ENCODE assay signal across 8 cellular contexts in genomic region chr11:15826826-15827225, GRCh38.
DNase-seq lines count a peak whose midpoint lies in the region; ATAC-seq, FAIRE-seq and TF ChIP-seq lines count a peak whose summit lies in the region.

No MANE protein-coding gene starts in this region.

- ATAC-seq in GM21825 (IDR thresholded peaks at IDR 0.05; ENCODE audit: unreplicated experiment): no peak

- no peaks in the 10 kb centered on the region for H3K27me3 ChIP-seq in endodermal cell (ENCODE audit: control insufficient read depth, insufficient read depth, low read length, poor library complexity, severe bottlenecking)

- TF ChIP-seq CTCF in endodermal cell (conservative IDR thresholded peaks at IDR 0.05) (peak; percentile 97), neural crest cell (conservative IDR thresholded peaks at IDR 0.05) (peak; percentile 77)

- no peaks in the 10 kb centered on the region for H3K9me3 Mint-ChIP-seq in endodermal cell
- peaks cover 3% of the 10 kb centered on the region for H3K9me3 Mint-ChIP-seq in neural crest cell

- H3K4me1 Mint-ChIP-seq in endodermal cell (peaks cover 16% of the 10 kb centered on the region), neural crest cell (peaks cover 53% of the 10 kb centered on the region)

- no peaks in the 10 kb centered on the region for H3K27me3 Mint-ChIP-seq in endodermal cell (ENCODE audit: insufficient read depth)
- peaks cover 3% of the 10 kb centered on the region for H3K27me3 Mint-ChIP-seq in neural crest cell (ENCODE audit: low read depth)

- H3K4me1 ChIP-seq in endodermal cell (ENCODE audit: control insufficient read depth, insufficient read depth, low read length): peaks cover 5% of the 10 kb centered on the region

- no peak overlapping the region for H3K27ac ChIP-seq in endodermal cell (ENCODE audit: low read depth, low read length)

- H3K27ac Mint-ChIP-seq in endodermal cell (peak overlapping the region; percentile 40), neural crest cell (ENCODE audit: unreplicated experiment) (no peak overlapping the region)

- H3K36me3 Mint-ChIP-seq in endodermal cell (ENCODE audit: low read depth) (no peaks in the 10 kb centered on the region), neural crest cell (ENCODE audit: low read depth) (no peaks in the 10 kb centered on the region)

- no peak overlapping the region for H3K4me3 ChIP-seq in endodermal cell (ENCODE audit: low read length)

- no peak overlapping the region for H3K4me3 Mint-ChIP-seq in endodermal cell
- no peak overlapping the region for H3K4me3 Mint-ChIP-seq in neural crest cell

- TF ChIP-seq POLR2A in H54 (IDR thresholded peaks at IDR 0.05; ENCODE audit: low read depth, low read length): no peak

- no peak overlapping the region for H3K9ac ChIP-seq in endodermal cell (ENCODE audit: extremely low read depth, low read length, poor library complexity, severe bottlenecking)

- no peak for FAIRE-seq in H54 (lab: Jason Lieb, UNC)

- H3K9me3 ChIP-seq in endodermal cell (ENCODE audit: control insufficient read depth, low read length): no peaks in the 10 kb centered on the region

- H3K36me3 ChIP-seq in endodermal cell (ENCODE audit: control insufficient read depth, insufficient read depth, low read length): no peaks in the 10 kb centered on the region

- DNase-seq in NCI-H2107 treated with DMSO at 0.1 percent for 48 hours (lab: John Stamatoyannopoulos, UW; ENCODE audit: unreplicated experiment) (peak; percentile 17), NCI-H2107 (lab: John Stamatoyannopoulos, UW) (no peak), H54 (ENCODE audit: insufficient read length, low spot score) (peak; percentile 12), NCI-H69 (lab: John Stamatoyannopoulos, UW) (peak; percentile 68), endodermal cell (peak; percentile 96), neural crest cell (ENCODE audit: low read depth, low spot score) (peak; percentile 85)
- no peak for DNase-seq in activated CD4-positive, CD25-positive, alpha-beta regulatory T cell treated with anti-CD3 and anti-CD28 coated beads, Interleukin-2, amount 50 U/mL, for 72 hours

Comparison
In these comparisons a context has a peak if more than half of its experiments do, and no peak if none do; other contexts are left out.
1. DNase-seq: peak in NCI-H2107 treated with DMSO at 0.1 percent for 48 hours (single experiment), H54 (single experiment), NCI-H69 (single experiment), endodermal cell (single experiment) and neural crest cell (single experiment); none in NCI-H2107 (single experiment) and activated CD4-positive, CD25-positive, alpha-beta regulatory T cell treated with anti-CD3 and anti-CD28 coated beads, Interleukin-2, amount 50 U/mL, for 72 hours (single experiment).